In the genomic region with DNA sequence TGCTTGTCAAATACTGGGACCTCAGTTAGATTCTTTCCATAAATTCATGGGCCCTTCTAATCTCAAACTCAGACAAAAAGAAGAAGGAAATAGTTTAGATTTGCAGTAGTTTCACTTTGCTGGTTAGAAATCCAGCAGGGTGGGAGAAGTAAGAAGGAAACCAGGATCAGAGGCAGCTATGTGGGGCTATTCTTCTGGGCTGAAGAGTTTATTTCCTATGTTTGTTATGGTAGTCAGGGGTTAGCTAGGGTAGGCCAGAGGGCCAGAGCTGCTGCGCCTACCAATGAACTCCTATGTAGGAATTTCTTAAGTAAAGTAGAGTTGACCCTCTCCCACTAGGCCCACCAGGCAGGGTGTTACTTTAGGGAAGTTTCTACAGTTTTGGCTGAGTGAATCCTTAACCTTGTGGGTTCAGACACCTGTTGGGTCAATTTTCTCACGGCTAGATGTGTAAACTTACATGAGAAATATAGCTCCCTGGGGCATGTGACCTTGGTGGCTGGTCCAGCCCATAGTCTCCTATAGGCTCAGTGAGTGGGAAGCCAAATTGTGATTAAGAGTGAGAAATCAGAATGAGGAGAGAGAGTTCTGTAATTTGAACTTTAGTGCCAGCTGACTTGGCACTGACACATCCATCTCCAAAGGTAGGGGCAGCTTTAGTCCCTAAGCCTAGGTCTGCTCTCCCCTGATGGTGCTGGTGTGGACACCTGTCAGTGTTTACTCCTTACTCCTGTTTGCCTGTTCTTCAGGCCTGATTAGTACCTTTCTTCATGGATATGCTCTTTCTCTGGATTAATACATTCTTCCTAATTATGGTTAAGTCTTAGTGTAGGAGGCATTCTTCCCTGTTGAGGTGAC, we compare ENCODE assay signal across 25 cellular contexts.
A peak's percentile ranks its signal among the peaks of the same experiment; 100 is the strongest.
DNase-seq lines count a peak whose midpoint lies in the region; ATAC-seq and TF ChIP-seq lines count a peak whose summit lies in the region.
"Had no signal": no experiment of that assay in that cellular context is flagged by ENCODE, and none has a peak within 500 bp of the region (broad histone marks: within the 10 kb centered on the region; RNA-seq: fewer than 3 reads in every experiment).

No MANE protein-coding gene starts in this region.

- H3K9me3 Mint-ChIP-seq in CD14-positive monocyte: peaks cover 0 to 2% (median 0%) of the 10 kb centered on the region in 7 donors
- H3K9me3 Mint-ChIP-seq: activated naive CD8-positive, alpha-beta T cell treated with anti-CD3 and anti-CD28 coated beads for 36 hours; activated T-helper 2 cell treated with anti-CD3 and anti-CD28 coated beads, Interferon-gamma antibody, Interleukin-2, Interleukin-4, amounts not matched to agents 10 μg/mL and 5 μg/mL and 100 μg/mL, durations not matched to agents 14 hours and 24 hours and 36 hours; effector memory CD8-positive, alpha-beta T cell; natural killer cell treated with Interleukin-12 subunit alpha and Interleukin-12 subunit beta and Interleukin-15 and Interleukin-18, amount 100 ng/mL, for 72 hours had no signal

- ATAC-seq in GM19463 (IDR thresholded peaks at IDR 0.05; ENCODE audit: unreplicated experiment) (peak; percentile 82), GM21447 (IDR thresholded peaks at IDR 0.05; ENCODE audit: unreplicated experiment) (no peak)
- ATAC-seq: effector memory CD8-positive, alpha-beta T cell; natural killer cell treated with Interleukin-12 subunit alpha and Interleukin-12 subunit beta and Interleukin-15 and Interleukin-18, amount 100 ng/mL, for 72 hours; stimulated activated naive B cell treated with anti-CD40 and anti-IgM and Interleukin-4, amounts not matched to agents 10 μg/mL and 1 μg/mL and 100 μg/mL, for 72 hours; WTC11 had no signal

- no peak for TF ChIP-seq CTCF in CD14-positive monocyte (IDR thresholded peaks at IDR 0.05)
- TF ChIP-seq CTCF in colonic mucosa (IDR thresholded peaks at IDR 0.05): no peak

- H3K36me3 Mint-ChIP-seq in CD14-positive monocyte: peaks cover 49 to 51% of the 10 kb centered on the region in 2 donors
- H3K36me3 Mint-ChIP-seq: activated naive CD8-positive, alpha-beta T cell treated with anti-CD3 and anti-CD28 coated beads for 36 hours; natural killer cell treated with Interleukin-12 subunit alpha and Interleukin-12 subunit beta and Interleukin-15 and Interleukin-18, amount 100 ng/mL, for 72 hours; stimulated activated naive B cell treated with anti-CD40 and anti-IgM and Interleukin-4, amounts not matched to agents 10 μg/mL and 1 μg/mL and 100 μg/mL, for 72 hours; WTC11 had no signal

- H3K27ac Mint-ChIP-seq in CD14-positive monocyte: peak overlapping the region; percentile 76 to 90 (median 85)
- H3K27ac Mint-ChIP-seq: activated naive CD8-positive, alpha-beta T cell treated with anti-CD3 and anti-CD28 coated beads for 36 hours; activated T-helper 2 cell treated with anti-CD3 and anti-CD28 coated beads, Interferon-gamma antibody, Interleukin-2, Interleukin-4, amounts not matched to agents 10 μg/mL and 5 μg/mL and 100 μg/mL, durations not matched to agents 14 hours and 24 hours and 36 hours; effector memory CD8-positive, alpha-beta T cell; natural killer cell treated with Interleukin-12 subunit alpha and Interleukin-12 subunit beta and Interleukin-15 and Interleukin-18, amount 100 ng/mL, for 72 hours; stimulated activated naive B cell treated with anti-CD40 and anti-IgM and Interleukin-4, amounts not matched to agents 10 μg/mL and 1 μg/mL and 100 μg/mL, for 72 hours; WTC11 had no signal

- no peaks in the 10 kb centered on the region for H3K4me1 ChIP-seq in colonic mucosa
- H3K4me1 ChIP-seq: tibial artery had no signal

- H3K9ac ChIP-seq in colonic mucosa (ENCODE audit: low read depth in 2 of 2, low read length in 2 of 2): no peak overlapping the region

- H3K9me3 ChIP-seq in colonic mucosa: no peaks in the 10 kb centered on the region
- H3K9me3 ChIP-seq: MG63, tibial artery had no signal

- H3K4me1 Mint-ChIP-seq in CD14-positive monocyte: peaks cover 30% of the 10 kb centered on the region
- H3K4me1 Mint-ChIP-seq: activated naive CD8-positive, alpha-beta T cell treated with anti-CD3 and anti-CD28 coated beads for 36 hours; stimulated activated naive B cell treated with anti-CD40 and anti-IgM and Interleukin-4, amounts not matched to agents 10 μg/mL and 1 μg/mL and 100 μg/mL, for 72 hours had no signal

- no peaks in the 10 kb centered on the region for H3K27me3 ChIP-seq in colonic mucosa
- H3K27me3 ChIP-seq: MG63, tibial artery had no signal

- peak overlapping the region; percentile 13 for H3K27ac ChIP-seq in colonic mucosa
- H3K27ac ChIP-seq: tibial artery had no signal

- H3K36me3 ChIP-seq in colonic mucosa: no peaks in the 10 kb centered on the region
- H3K36me3 ChIP-seq: MG63, tibial artery had no signal

- intact Hi-C loops in CD14-positive monocyte (cut with micrococcal nuclease): no loop called here
- intact Hi-C loops in colonic mucosa (cut with DNase I): no loop called here

- H3K27me3 Mint-ChIP-seq in CD14-positive monocyte (ENCODE audit: low read depth in 3 of 3): peaks cover 0 to 4% (median 3%) of the 10 kb centered on the region in 3 donors

- H3K4me3 ChIP-seq in colonic mucosa: no peak overlapping the region
- H3K4me3 ChIP-seq: MG63, tibial artery had no signal

- DNase-seq in CD14-positive monocyte (ENCODE audit: low spot score): no peak
- no peak for DNase-seq in colonic mucosa
- DNase-seq in pons (ENCODE audit: low spot score): peak; percentile 40
- no peak for DNase-seq in stimulated activated CD4-positive, alpha-beta T cell treated with anti-CD3 and anti-CD28 coated beads, Interleukin-4, amount 100 ng/mL, for 4 hours
- no peak for DNase-seq in stimulated activated CD8-positive, alpha-beta memory T cell treated with anti-CD3 and anti-CD28 coated beads, Interleukin-4, amount 100 ng/mL, for 48 hours
- DNase-seq: activated CD4-positive, alpha-beta T cell treated with anti-CD3 and anti-CD28 coated beads, Interleukin-2, amount 50 U/mL, for 4 hours; activated CD8-positive, alpha-beta memory T cell treated with anti-CD3 and anti-CD28 coated beads, Interleukin-2, amount 50 U/mL, for 4 hours; activated naive CD8-positive, alpha-beta T cell treated with anti-CD3 and anti-CD28 coated beads for 36 hours; C1 segment of cervical spinal cord; effector memory CD8-positive, alpha-beta T cell; MG63; midbrain; NCI-H1694; NCI-H2171; NCI-H524 treated with DMSO at 0.1 percent for 48 hours; posterior cingulate gyrus; stimulated activated CD4-positive, alpha-beta T cell treated with anti-CD3 and anti-CD28 coated beads, Interleukin-1b, Interleukin-23, amount 100 ng/mL, for 48 hours; stimulated activated naive B cell treated with anti-CD40 and anti-IgM and Interleukin-4, amounts not matched to agents 10 μg/mL and 1 μg/mL and 100 μg/mL, for 72 hours; T1000; tibial artery had no signal

- H3K4me3 Mint-ChIP-seq in CD14-positive monocyte: peak overlapping the region; percentile 3 to 82
- H3K4me3 Mint-ChIP-seq: activated naive CD8-positive, alpha-beta T cell treated with anti-CD3 and anti-CD28 coated beads for 36 hours; effector memory CD8-positive, alpha-beta T cell; natural killer cell treated with Interleukin-12 subunit alpha and Interleukin-12 subunit beta and Interleukin-15 and Interleukin-18, amount 100 ng/mL, for 72 hours; stimulated activated naive B cell treated with anti-CD40 and anti-IgM and Interleukin-4, amounts not matched to agents 10 μg/mL and 1 μg/mL and 100 μg/mL, for 72 hours; WTC11 had no signal
